ENCODE assay signal across 8 cellular contexts in the genomic region with DNA sequence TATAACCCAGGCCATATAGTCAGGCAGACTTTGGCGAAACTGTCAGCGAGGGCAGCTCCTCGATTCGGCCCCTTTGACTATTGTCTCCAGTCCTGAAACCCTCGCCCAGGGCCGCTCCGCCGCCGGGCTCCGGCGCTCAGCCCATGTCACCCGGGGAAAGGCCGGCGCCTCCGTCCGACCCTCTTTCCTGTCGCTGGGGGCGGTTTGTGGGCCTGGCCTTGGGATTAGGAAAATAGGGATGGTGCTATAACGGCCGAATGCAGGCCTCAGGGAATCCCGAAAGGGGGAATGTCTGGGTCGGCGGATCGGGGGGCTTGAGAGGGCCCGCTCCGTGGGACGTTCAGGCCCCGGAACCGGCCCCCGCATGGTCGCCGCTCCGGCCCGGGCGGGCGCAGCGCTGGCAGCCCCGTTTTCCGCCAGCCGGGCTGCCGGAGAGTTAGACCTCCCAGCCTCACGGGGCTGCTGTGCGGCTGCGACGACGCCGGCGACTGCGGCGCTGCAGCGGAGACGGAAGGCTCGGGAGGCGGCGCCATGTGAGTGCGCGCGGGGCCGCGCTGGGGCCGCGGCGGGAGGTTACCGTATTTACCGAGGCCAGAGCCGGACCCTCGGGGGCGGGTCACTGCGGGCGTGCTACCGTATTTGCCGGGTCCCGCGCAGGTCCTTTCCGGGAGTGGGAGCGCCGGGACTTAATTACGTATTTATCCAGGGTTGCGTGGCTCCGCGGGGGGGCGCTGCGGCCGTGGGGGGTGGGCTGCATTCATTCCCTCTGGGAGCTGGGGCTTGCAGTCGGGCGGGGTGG. TPM values are rescaled to one million over a fixed set of nuclear protein-coding genes. Genes with fewer than 3 reads are reported as not detected.
A peak's percentile ranks its signal among the peaks of the same experiment; 100 is the strongest.
DNase-seq lines count a peak whose midpoint lies in the region; ATAC-seq and TF ChIP-seq lines count a peak whose summit lies in the region.

No MANE protein-coding gene starts in this region.

- 1 to 3% methylated on average over 44 to 49 of the region's 86 CpGs for WGBS in lower leg skin, 2 donors

- peak overlapping the region; percentile 52 for H3K4me3 ChIP-seq in lower leg skin (ENCODE audit: low read depth, poor library complexity, severe bottlenecking)

- ATAC-seq in GM18907 (IDR thresholded peaks at IDR 0.05; ENCODE audit: unreplicated experiment) (peak; percentile 39), HG03108 (IDR thresholded peaks at IDR 0.05; ENCODE audit: unreplicated experiment) (peak; percentile 45)

- DNase-seq in AG20443 (ENCODE audit: low spot score) (peak; percentile 96), NCI-H460 (ENCODE audit: extremely low read depth, low read depth) (peak; percentile 65), dermis blood vessel endothelial cell (peak; percentile 93), lower leg skin (ENCODE audit: low spot score in 2 of 2) (peak; percentile 85 to 98)
- DNase-seq in activated CD4-positive, alpha-beta T cell treated with anti-CD3 and anti-CD28 coated beads, Interleukin-2, amount 50 U/mL, for 4 hours, result peak; percentile 56 to 57
- peak; percentile 73 for DNase-seq in stimulated activated CD4-positive, alpha-beta T cell treated with anti-CD3 and anti-CD28 coated beads, Interleukin-4, amount 100 ng/mL, for 1 hour

- no peak for TF ChIP-seq POLR2A in lower leg skin (IDR thresholded peaks at IDR 0.05)

- no peak for TF ChIP-seq CTCF in lower leg skin (IDR thresholded peaks at IDR 0.05)

- intact Hi-C loops in lower leg skin (cut with DNase I; ENCODE audit: low total_unique reads), result no loop called here

RNA-seq across cellular contexts. Expression of gene ZNF775, which starts 25.9 kb away (rescaled TPM):
- total RNA-seq in NCI-H460 (2014; rRNA removed; shearing (Covaris generic)), result 3.8 and 4.4 TPM in 2 replicates
- polyA plus RNA-seq in NCI-H460 (2014; cell fraction: nucleus; rRNA removed), result 8.3 and 15.5 TPM in 2 replicates
- total RNA-seq in dermis blood vessel endothelial cell, result 8.1 and 9.7 TPM in 2 replicates
- total RNA-seq in lower leg skin, result 1 to 10 TPM; 1.4 to 3.8 (median 2.4) TPM

RNA-seq across cellular contexts. Expression of gene REPIN1, which starts 36.4 kb away (rescaled TPM):
- 104 and 111 TPM in 2 replicates for total RNA-seq in NCI-H460 (2014; rRNA removed; shearing (Covaris generic))
- polyA plus RNA-seq in NCI-H460 (2014; cell fraction: nucleus; rRNA removed), result 256 and 281 TPM in 2 replicates
- 83.9 and 124 TPM in 2 replicates for total RNA-seq in dermis blood vessel endothelial cell
- total RNA-seq in lower leg skin, result 10 to 100 TPM; 47.8 to 71.4 (median 63.9) TPM

RNA-seq across cellular contexts. Expression of gene GIMAP8, which starts 45.4 kb away (rescaled TPM):
- total RNA-seq in NCI-H460 (2014; rRNA removed; shearing (Covaris generic)), result not detected in 2 replicates
- polyA plus RNA-seq in NCI-H460 (2014; cell fraction: nucleus; rRNA removed), result not detected in 2 replicates
- 157 and 178 TPM in 2 replicates for total RNA-seq in dermis blood vessel endothelial cell
- total RNA-seq in lower leg skin, result 10 to 100 TPM in 1 of 4 donors, 1 to 10 TPM in 3; 2.3 to 10.7 (median 3.4) TPM

Comparison
In these comparisons a context has a peak if more than half of its experiments do, and no peak if none do; other contexts are left out.
1. Peak in every context shown above with its lines: DNase-seq, ATAC-seq and H3K4me3 ChIP-seq.
2. RNA of gene GIMAP8, which starts 45.4 kb away (total RNA-seq): 157 to 178 TPM in dermis blood vessel endothelial cell; 2.3 to 10.7 TPM in lower leg skin and not detected in NCI-H460; every median in the first group is over 10 times any median in the second.